In the genomic region with DNA sequence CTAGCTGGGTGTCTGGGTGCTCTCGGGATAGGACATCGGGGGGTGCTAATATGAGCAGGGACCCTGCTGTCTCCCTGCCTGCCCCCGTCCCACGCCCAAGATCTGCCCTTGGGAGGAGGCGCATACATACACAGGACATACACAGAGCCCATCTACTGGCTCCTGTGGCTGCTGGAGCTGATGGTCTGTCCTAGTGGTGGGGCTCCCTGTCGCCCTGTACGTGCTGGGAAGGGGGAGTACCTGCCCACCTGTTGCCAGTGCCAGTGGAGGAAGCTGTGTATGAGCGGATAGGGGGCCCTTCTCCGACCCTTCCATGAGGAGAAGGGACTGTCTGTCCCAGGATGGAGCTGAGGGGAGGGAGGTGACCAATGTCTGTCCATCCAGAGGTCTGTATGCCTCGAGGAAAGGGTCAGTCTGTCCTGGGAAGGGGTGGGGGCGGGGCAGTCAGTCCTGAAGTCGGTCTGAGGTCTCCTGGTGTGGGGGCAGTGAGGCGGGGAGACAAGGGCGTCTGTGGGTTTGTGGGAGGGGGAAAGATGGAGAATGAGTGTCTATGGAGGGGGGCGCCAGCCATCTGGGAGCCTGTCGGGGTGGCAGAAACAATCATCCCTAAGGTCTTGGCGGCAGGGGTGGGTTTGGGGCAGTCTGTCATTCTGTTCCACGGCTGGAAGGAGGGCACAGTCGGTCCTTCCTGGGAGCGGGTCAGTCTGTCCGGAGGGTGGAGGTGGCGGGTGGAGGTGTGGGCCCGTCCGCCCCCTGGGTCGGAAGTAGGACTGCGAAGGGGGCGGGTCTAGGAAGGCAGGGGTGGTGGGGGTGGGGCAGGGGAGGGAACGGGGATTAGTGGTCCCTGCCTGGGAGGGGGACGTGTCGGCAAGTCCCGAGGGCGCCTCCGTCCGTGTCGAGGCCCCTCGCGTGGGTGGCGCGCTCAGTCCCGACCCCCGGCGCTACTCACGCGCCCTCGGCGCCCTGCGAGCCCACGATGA, we compare ENCODE assay signal across 8 cellular contexts. TPM values are rescaled to one million over a fixed set of nuclear protein-coding genes. Genes with fewer than 3 reads are reported as not detected.
DNase-seq lines count a peak whose midpoint lies in the region; ATAC-seq and TF ChIP-seq lines count a peak whose summit lies in the region.

No MANE protein-coding gene starts in this region.

- H3K4me3 ChIP-seq in rectal smooth muscle tissue (ENCODE audit: low read length), result peak overlapping the region; percentile 92

- intact Hi-C loops in activated CD8-positive, alpha-beta T cell treated with anti-CD3 and anti-CD28 coated beads for 36 hours (cut with micrococcal nuclease), result loop anchor here (2.0 kb wide), 1 partner anchor 15 kb away; no protein-coding TSS in a partner anchor
- intact Hi-C loops in Right ventricle myocardium superior (cut with DNase I), result loop anchor here (2.0 kb wide), 1 partner anchor 37 kb away; the partner anchor contains the start of gene CASTOR1

- H3K4me3 Mint-ChIP-seq in activated CD8-positive, alpha-beta T cell treated with anti-CD3 and anti-CD28 coated beads for 36 hours, result peak overlapping the region; percentile 81

- peaks cover 19% of the 10 kb centered on the region for H3K4me1 ChIP-seq in rectal smooth muscle tissue (ENCODE audit: control insufficient read depth, insufficient read depth, low read length)

- peaks cover 46% of the 10 kb centered on the region for H3K4me1 Mint-ChIP-seq in activated CD8-positive, alpha-beta T cell treated with anti-CD3 and anti-CD28 coated beads for 36 hours (ENCODE audit: low read depth)

- H3K9ac ChIP-seq in rectal smooth muscle tissue (ENCODE audit: low read length), result peak overlapping the region; percentile 90

- peak; percentile 21 for ATAC-seq in GM19025 (IDR thresholded peaks at IDR 0.05; ENCODE audit: low read depth, unreplicated experiment)
- peak; percentile 26 for ATAC-seq in HG03354 (IDR thresholded peaks at IDR 0.05; ENCODE audit: poor library complexity, severe bottlenecking, unreplicated experiment)
- ATAC-seq in activated CD8-positive, alpha-beta T cell treated with anti-CD3 and anti-CD28 coated beads for 36 hours, result peak; percentile 9
- peak; percentile 50 for ATAC-seq in Right ventricle myocardium superior (ENCODE audit: poor library complexity)

- no peak for TF ChIP-seq CTCF in activated CD8-positive, alpha-beta T cell treated with anti-CD3 and anti-CD28 coated beads for 36 hours (IDR thresholded peaks at IDR 0.05)

- DNase-seq in AG20443 (ENCODE audit: low spot score), result peak; percentile 52
- DNase-seq in activated CD8-positive, alpha-beta T cell treated with anti-CD3 and anti-CD28 coated beads for 36 hours, result no peak
- DNase-seq in Right ventricle myocardium superior, result peak; percentile 57
- no peak for DNase-seq in NCI-H2107 (lab: John Stamatoyannopoulos, UW)
- no peak for DNase-seq in NCI-H187 (lab: John Stamatoyannopoulos, UW)

- H3K27me3 Mint-ChIP-seq in activated CD8-positive, alpha-beta T cell treated with anti-CD3 and anti-CD28 coated beads for 36 hours, result no peaks in the 10 kb centered on the region

- H3K27me3 ChIP-seq in rectal smooth muscle tissue (ENCODE audit: control insufficient read depth, insufficient read depth, low read length), result no peaks in the 10 kb centered on the region

- POLR2A ChIA-PET in activated CD8-positive, alpha-beta T cell treated with anti-CD3 and anti-CD28 coated beads for 36 hours (lab: Charles Lee), result interaction anchor here (1.0 to 8.5 kb wide), 9 partner anchors 13 to 99 kb away, joined by 3 to 68 read pairs (median 6); partner anchors contain the start of genes CASTOR1, CCDC157 and SF3A1

- peaks cover 4% of the 10 kb centered on the region for H3K36me3 ChIP-seq in rectal smooth muscle tissue (ENCODE audit: control insufficient read depth, insufficient read depth, low read length)

- peak overlapping the region; percentile 81 for H3K27ac Mint-ChIP-seq in activated CD8-positive, alpha-beta T cell treated with anti-CD3 and anti-CD28 coated beads for 36 hours

- H3K27ac ChIP-seq in rectal smooth muscle tissue (ENCODE audit: low read depth, low read length), result peak overlapping the region; percentile 84

- CTCF ChIA-PET in activated CD8-positive, alpha-beta T cell treated with anti-CD3 and anti-CD28 coated beads for 36 hours (lab: Charles Lee), result interaction anchor here (0.7 to 8.3 kb wide), 11 partner anchors 11 to 218 kb away, joined by 3 to 98 read pairs (median 4); partner anchors contain the start of genes CASTOR1, CCDC157 and SF3A1

- H3K9me3 Mint-ChIP-seq in activated CD8-positive, alpha-beta T cell treated with anti-CD3 and anti-CD28 coated beads for 36 hours, result no peaks in the 10 kb centered on the region

- peaks cover 20% of the 10 kb centered on the region for H3K36me3 Mint-ChIP-seq in activated CD8-positive, alpha-beta T cell treated with anti-CD3 and anti-CD28 coated beads for 36 hours (ENCODE audit: low read depth)

RNA-seq across cellular contexts. Expression of gene TBC1D10A, which starts 0.7 kb away (rescaled TPM):
- total RNA-seq in activated CD8-positive, alpha-beta T cell treated with anti-CD3 and anti-CD28 coated beads for 36 hours, result 10 to 100 TPM; 20.5 to 21.1 TPM
- total RNA-seq in Right ventricle myocardium superior, result 6.5 TPM

RNA-seq across cellular contexts. Expression of gene SF3A1, which starts 30.7 kb away (rescaled TPM):
- total RNA-seq in activated CD8-positive, alpha-beta T cell treated with anti-CD3 and anti-CD28 coated beads for 36 hours, result 100 to 1,000 TPM; 252 to 262 TPM
- total RNA-seq in Right ventricle myocardium superior, result 87.7 TPM

RNA-seq across cellular contexts. Expression of gene CCDC157, which starts 30.8 kb away (rescaled TPM):
- total RNA-seq in activated CD8-positive, alpha-beta T cell treated with anti-CD3 and anti-CD28 coated beads for 36 hours, result 1 to 10 TPM; 2.2 to 2.4 TPM
- 0.51 TPM for total RNA-seq in Right ventricle myocardium superior

RNA-seq across cellular contexts. Expression of gene CASTOR1, which starts 36.7 kb away (rescaled TPM):
- total RNA-seq in activated CD8-positive, alpha-beta T cell treated with anti-CD3 and anti-CD28 coated beads for 36 hours, result 1 to 10 TPM; 4.2 to 5.1 TPM
- 5.3 TPM for total RNA-seq in Right ventricle myocardium superior

RNA-seq across cellular contexts. Expression of gene OSM, which starts 59.4 kb away (rescaled TPM):
- total RNA-seq in activated CD8-positive, alpha-beta T cell treated with anti-CD3 and anti-CD28 coated beads for 36 hours, result 10 to 100 TPM; 44.3 to 45.7 TPM
- total RNA-seq in Right ventricle myocardium superior, result 0.11 TPM

Comparison
In these comparisons a context has a peak if more than half of its experiments do, and no peak if none do; other contexts are left out.
1. DNase-seq: peak in AG20443 (single experiment) and Right ventricle myocardium superior (single experiment); none in activated CD8-positive, alpha-beta T cell treated with anti-CD3 and anti-CD28 coated beads for 36 hours (single experiment), NCI-H2107 (single experiment) and NCI-H187 (0 of 2).
2. Peak in every context shown above with its lines, with median percentiles within 50 percentile points of each other: ATAC-seq.